Comparison of ENCODE assay signal across 12 cellular contexts in the genomic region with DNA sequence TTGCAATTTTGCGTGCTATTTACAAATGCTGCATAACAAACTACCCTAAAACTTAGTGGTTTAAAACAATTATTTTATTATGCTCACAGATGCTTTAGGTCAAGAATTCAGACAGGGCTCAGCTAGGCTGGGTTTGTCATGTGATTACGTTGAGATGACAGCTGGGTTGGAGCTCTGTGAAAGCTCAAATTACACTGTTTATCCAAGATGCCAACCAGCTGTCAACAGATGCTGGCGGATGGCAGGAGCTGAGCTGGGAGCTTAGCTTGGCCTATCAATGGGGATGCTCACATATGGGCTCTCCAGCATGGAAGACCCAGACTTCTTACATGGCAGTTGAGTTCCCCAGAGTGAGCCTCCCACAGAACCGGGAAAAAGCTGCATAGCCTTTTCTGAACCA.
DNase-seq lines count a peak whose midpoint lies in the region; ATAC-seq and TF ChIP-seq lines count a peak whose summit lies in the region.
"Had no signal": no experiment of that assay in that cellular context is flagged by ENCODE, and none has a peak within 500 bp of the region (broad histone marks: within the 10 kb centered on the region; RNA-seq: fewer than 3 reads in every experiment).

No MANE protein-coding gene starts in this region.

- DNase-seq in NCI-H2081 (lab: John Stamatoyannopoulos, UW) (peak; percentile 44 to 69), NCI-H2081 treated with DMSO at 0.1 percent for 48 hours (lab: John Stamatoyannopoulos, UW) (no peak), NCI-H2227 (lab: John Stamatoyannopoulos, UW; ENCODE audit: unreplicated experiment) (peak; percentile 70), amniotic epithelial cell (ENCODE audit: low read depth) (peak; percentile 24), spleen (no peak), islet precursor cell (no peak), HuH-7.5 (ENCODE audit: low spot score) (no peak)
- DNase-seq: activated CD8-positive, alpha-beta T cell treated with anti-CD3 and anti-CD28 coated beads, Interleukin-2, amount 10 ng/mL, durations not matched to agents 7 days and 5 days; dermis blood vessel endothelial cell; upper lobe of left lung had no signal

- no peak for TF ChIP-seq CTCF in spleen (IDR thresholded peaks at IDR 0.05 in 8 of 11, conservative IDR thresholded peaks at IDR 0.05 in 3 of 11)

- no peaks in the 10 kb centered on the region for H3K36me3 ChIP-seq in spleen
- H3K36me3 ChIP-seq: upper lobe of left lung had no signal

- intact Hi-C loops in spleen (cut with DNase I; ENCODE audit: low total_unique reads): no loop called here

- 83 to 88% (median 86%) methylated on average over 4 of the region's 4 CpGs for WGBS in spleen, 5 donors

- H3K4me1 ChIP-seq in spleen: peaks cover 0 to 46% (median 21%) of the 10 kb centered on the region in 6 donors
- H3K4me1 ChIP-seq: upper lobe of left lung had no signal

- no peaks in the 10 kb centered on the region for H3K27me3 ChIP-seq in spleen (replicated peaks in 1 of 7)
- H3K27me3 ChIP-seq: upper lobe of left lung had no signal

- H3K9me3 ChIP-seq in spleen: no peaks in the 10 kb centered on the region
- H3K9me3 ChIP-seq: upper lobe of left lung had no signal

- no peak for ATAC-seq in GM21576 (IDR thresholded peaks at IDR 0.05; ENCODE audit: unreplicated experiment)
- ATAC-seq: activated CD8-positive, alpha-beta T cell treated with anti-CD3 and anti-CD28 coated beads, Interleukin-2, amount 10 ng/mL, durations not matched to agents 7 days and 5 days had no signal

- no peak for TF ChIP-seq POLR2A in spleen (IDR thresholded peaks at IDR 0.05)

- no peak overlapping the region for H3K4me3 ChIP-seq in spleen
- H3K4me3 ChIP-seq: SK-N-MC, upper lobe of left lung had no signal

- peak overlapping the region in 5 of 8 donors; percentile 25 to 67 (median 50) for H3K27ac ChIP-seq in spleen
- H3K27ac ChIP-seq: SK-N-MC, upper lobe of left lung had no signal

Comparison
In these comparisons a context has a peak if more than half of its experiments do, and no peak if none do; other contexts are left out.
1. DNase-seq: peak in NCI-H2081 (2 of 2), NCI-H2227 (single experiment) and amniotic epithelial cell (single experiment); none in NCI-H2081 treated with DMSO at 0.1 percent for 48 hours (single experiment), spleen (single experiment), islet precursor cell (single experiment) and HuH-7.5 (single experiment).